ENCODE assay signal across 27 cellular contexts in genomic region chr4:180148737-180149136, GRCh38.
"Had no signal": no experiment of that assay in that cellular context is flagged by ENCODE, and none has a peak within 500 bp of the region (broad histone marks: within the 10 kb centered on the region; RNA-seq: fewer than 3 reads in every experiment).

No MANE protein-coding gene starts in this region.

- H3K36me3 ChIP-seq: left lung, lower lobe of right lung, ovary, right atrium auricular region, right lobe of liver, stomach, thyroid gland, transverse colon, upper lobe of left lung, vagina had no signal

- H3K4me2 ChIP-seq: smooth muscle cell had no signal

- H3K4me3 ChIP-seq: left lung, lower lobe of right lung, mucosa of descending colon, ovary, right atrium auricular region, right lobe of liver, smooth muscle cell, stomach, testis, thyroid gland, transverse colon, upper lobe of left lung, vagina had no signal

- DNase-seq: hypothalamus; immature natural killer cell; kidney; left colon; left lung; lower lobe of right lung; mammary epithelial cell; mesendoderm; midbrain; mucosa of descending colon; naive thymus-derived CD4-positive, alpha-beta T cell; ovary; right lobe of liver; stimulated activated CD4-positive, alpha-beta T cell treated with anti-CD3 and anti-CD28 coated beads, Interleukin-1b, Interleukin-23, amount 100 ng/mL, for 48 hours; stimulated activated CD4-positive, alpha-beta T cell treated with anti-CD3 and anti-CD28 coated beads, Interleukin-2, amount 100 ng/mL, for 48 hours; stimulated activated CD4-positive, alpha-beta T cell treated with anti-CD3 and anti-CD28 coated beads, Interleukin-4, amount 100 ng/mL, for 4 hours; stimulated activated naive B cell treated with anti-CD40 and anti-IgM and Interleukin-4, amounts not matched to agents 10 μg/mL and 1 μg/mL and 100 μg/mL, for 72 hours; stimulated activated naive CD8-positive, alpha-beta T cell treated with anti-CD3 and anti-CD28 coated beads, Interleukin-15, Interleukin-2, amounts not matched to agents 100 U/mL and 50 U/mL, for 24 hours; stomach; testis; thyroid gland; transverse colon; upper lobe of left lung had no signal

- H3K9me3 ChIP-seq: left lung, lower lobe of right lung, mucosa of descending colon, ovary, right atrium auricular region, right lobe of liver, stomach, testis, thyroid gland, transverse colon, upper lobe of left lung, vagina had no signal

- H3K4me1 ChIP-seq: left lung, lower lobe of right lung, right atrium auricular region, right lobe of liver, stomach, testis, thyroid gland, transverse colon, upper lobe of left lung, vagina had no signal

- ATAC-seq: left colon; left lung; lower lobe of right lung; mucosa of descending colon; naive thymus-derived CD4-positive, alpha-beta T cell; natural killer cell treated with Interleukin-12 subunit alpha and Interleukin-12 subunit beta and Interleukin-15 and Interleukin-18, amount 100 ng/mL, for 72 hours; right lobe of liver; stimulated activated naive B cell treated with anti-CD40 and anti-IgM and Interleukin-4, amounts not matched to agents 10 μg/mL and 1 μg/mL and 100 μg/mL, for 72 hours; stimulated activated naive CD8-positive, alpha-beta T cell treated with anti-CD3 and anti-CD28 coated beads, Interleukin-15, Interleukin-2, amounts not matched to agents 100 U/mL and 50 U/mL, for 24 hours had no signal

- H3K27me3 ChIP-seq: left lung, ovary, right atrium auricular region, right lobe of liver, stomach, testis, thyroid gland, transverse colon, upper lobe of left lung, vagina had no signal

- H3K27ac ChIP-seq: left lung, lower lobe of right lung, ovary, right atrium auricular region, right lobe of liver, stomach, testis, thyroid gland, transverse colon, upper lobe of left lung, vagina had no signal
